24 cellular contexts compared by ENCODE assay signal in genomic region chr4:150461957-150462356, GRCh38.
"Had no signal": no experiment of that assay in that cellular context is flagged by ENCODE, and none has a peak within 500 bp of the region (broad histone marks: within the 10 kb centered on the region; RNA-seq: fewer than 3 reads in every experiment).

No MANE protein-coding gene starts in this region.

- H3K4me1 ChIP-seq: colonic mucosa, esophagus muscularis mucosa, esophagus squamous epithelium, foreskin keratinocyte, gastrocnemius medialis, gastroesophageal sphincter, heart left ventricle, heart right ventricle had no signal

- H3K9me3 ChIP-seq: colonic mucosa, esophagus muscularis mucosa, esophagus squamous epithelium, gastrocnemius medialis, gastroesophageal sphincter, heart left ventricle, heart right ventricle had no signal

- H3K36me3 ChIP-seq: colonic mucosa, gastrocnemius medialis had no signal

- H3K27me3 ChIP-seq: colonic mucosa, dorsolateral prefrontal cortex, esophagus muscularis mucosa, esophagus squamous epithelium, foreskin keratinocyte, gastrocnemius medialis, gastroesophageal sphincter, heart left ventricle, heart right ventricle had no signal

- H3K27ac ChIP-seq: colonic mucosa, coronary artery, dorsolateral prefrontal cortex, epithelial cell of prostate, esophagus muscularis mucosa, esophagus squamous epithelium, foreskin keratinocyte, gastrocnemius medialis, gastroesophageal sphincter, heart left ventricle, heart right ventricle had no signal

- DNase-seq: colonic mucosa; cortex of kidney; dermis blood vessel endothelial cell; dorsolateral prefrontal cortex; effector CD4-positive, alpha-beta T cell; effector CD8-positive, alpha-beta T cell; effector memory CD4-positive, alpha-beta T cell; effector memory CD8-positive, alpha-beta T cell; endodermal cell; erythroblast; esophagus squamous epithelium; foreskin fibroblast; foreskin keratinocyte; foreskin melanocyte; gastrocnemius medialis; glutamatergic neuron; head of caudate nucleus; heart left ventricle; heart right ventricle had no signal

- ATAC-seq: effector memory CD8-positive, alpha-beta T cell; esophagus mucosa; foreskin keratinocyte; gastrocnemius medialis; gastroesophageal sphincter; heart left ventricle; heart right ventricle had no signal

- H3K4me3 ChIP-seq: colonic mucosa, coronary artery, dorsolateral prefrontal cortex, esophagus muscularis mucosa, esophagus squamous epithelium, gastrocnemius medialis, gastroesophageal sphincter, heart left ventricle, heart right ventricle had no signal
